19 cellular contexts compared by ENCODE assay signal in genomic region chr2:237361194-237361986, GRCh38. TPM values are rescaled to one million over a fixed set of nuclear protein-coding genes. Genes with fewer than 3 reads are reported as not detected.
A peak's percentile ranks its signal among the peaks of the same experiment; 100 is the strongest.
DNase-seq lines count a peak whose midpoint lies in the region; FAIRE-seq and TF ChIP-seq lines count a peak whose summit lies in the region.
"Had no signal": no experiment of that assay in that cellular context is flagged by ENCODE, and none has a peak within 500 bp of the region (broad histone marks: within the 10 kb centered on the region; RNA-seq: fewer than 3 reads in every experiment).

No MANE protein-coding gene starts in this region.

- TF ChIP-seq POLR2A in H1 (IDR thresholded peaks at IDR 0.05; ENCODE audit: control extremely low read depth in 1 of 2, low read depth in 2 of 2, low read length in 2 of 2) (no peak), testis (IDR thresholded peaks at IDR 0.05) (no peak), GM12891 (IDR thresholded peaks at IDR 0.05; ENCODE audit: low read depth, low read length) (no peak)

- no peak for TF ChIP-seq EP300 in H1 (IDR thresholded peaks at IDR 0.05; ENCODE audit: borderline replicate concordance in 1 of 2, low read depth in 2 of 2, low read length in 2 of 2)

- H2BK12ac ChIP-seq in H1 (ENCODE audit: low read depth, low read length), result no peak overlapping the region

- no peak overlapping the region for H3K23ac ChIP-seq in H1 (ENCODE audit: insufficient read length)

- H2BK120ac ChIP-seq in H1 (replicated peaks; ENCODE audit: low read depth, low read length), result no peak overlapping the region

- no peak overlapping the region for H3K9ac ChIP-seq in H1 (replicated peaks in 1 of 4; ENCODE audit: extremely low read depth in 1 of 4, low read depth in 3 of 4, low read length in 3 of 4)
- H3K9ac ChIP-seq: parathyroid adenoma had no signal

- no peak overlapping the region for H2AK5ac ChIP-seq in H1 (ENCODE audit: low read depth, low read length)

- H3K9me3 ChIP-seq in H1 (ENCODE audit: insufficient read depth in 2 of 2, low read depth in 1 of 2, low read length in 1 of 2) (no peaks in the 10 kb centered on the region; a peak in 1 of 4 replicates), testis (no peaks in the 10 kb centered on the region)
- H3K9me3 ChIP-seq: adrenal gland, HAP-1, mucosa of descending colon had no signal

- H3K23me2 ChIP-seq in H1 (ENCODE audit: low read depth, low read length), result peaks cover 2% of the 10 kb centered on the region; the same call in 1 of the 2 replicates

- no peaks in the 10 kb centered on the region for H3K36me3 ChIP-seq in H1 (ENCODE audit: control insufficient read depth in 2 of 4, insufficient read depth in 4 of 4, low read length in 3 of 4)
- H3K36me3 ChIP-seq in testis (ENCODE audit: low read depth, missing control alignments), result no peaks in the 10 kb centered on the region
- H3K36me3 ChIP-seq: adrenal gland, HAP-1 had no signal

- POLR2A ChIA-PET in H1 (lab: Charles Lee; ENCODE audit: partially characterized antibody), result no interaction called here

- H3K4ac ChIP-seq in H1 (replicated peaks; ENCODE audit: insufficient read length, low read depth, low read length), result peak overlapping the region; percentile 35

- intact Hi-C loops in testis (cut with DNase I; ENCODE audit: low total_unique reads), result no loop called here

- no peak overlapping the region for H3K56ac ChIP-seq in H1 (replicated peaks; ENCODE audit: insufficient read length, low read depth, low read length)

- H2AFZ ChIP-seq in H1 (ENCODE audit: low read length), result no peak overlapping the region
- H2AFZ ChIP-seq: hepatocyte, parathyroid adenoma had no signal

- no peak for TF ChIP-seq RAD21 in H1 (IDR thresholded peaks at IDR 0.05 in 1 of 2, conservative IDR thresholded peaks at IDR 0.05 in 1 of 2; ENCODE audit: low read depth in 2 of 2, low read length in 2 of 2)

- 90% methylated on average over 21 of the region's 21 CpGs; no CpG with 5 or more reads in 1 of the 2 experiments for WGBS in H1 (ENCODE audit: extremely low coverage in 1 of 2, insufficient coverage in 1 of 2, insufficient read length in 1 of 2, insufficient replicate concordance in 2 of 2, low coverage in 1 of 2, low lambda C conversion rate in 2 of 2, missing lambda C conversion rate in 1 of 2), 2 experiments
- 77 to 78% methylated on average over 21 of the region's 21 CpGs for WGBS in testis, 2 donors

- no peaks in the 10 kb centered on the region for H3K27me3 ChIP-seq in H1 (replicated peaks in 1 of 4; ENCODE audit: control insufficient read depth in 3 of 4, extremely low read depth in 1 of 4, insufficient read depth in 3 of 4, low read length in 3 of 4)
- no peaks in the 10 kb centered on the region for H3K27me3 ChIP-seq in testis
- H3K27me3 ChIP-seq: adrenal gland, hepatocyte had no signal

- no peaks in the 10 kb centered on the region for H3K79me1 ChIP-seq in H1 (ENCODE audit: low read depth, low read length)

- H2BK20ac ChIP-seq in H1 (ENCODE audit: low read length), result no peak overlapping the region

- H2BK5ac ChIP-seq in H1 (ENCODE audit: low read depth, low read length), result no peak overlapping the region

- peak; percentile 26 for DNase-seq in GM04504 (ENCODE audit: low read depth)
- DNase-seq in H1 (ENCODE audit: low read depth in 1 of 2, low spot score in 2 of 2), result no peak
- peak; percentile 14 for DNase-seq in iris pigment epithelial cell (ENCODE audit: low read depth)
- DNase-seq in testis, result peak; percentile 64
- DNase-seq in GM12891 (ENCODE audit: insufficient read length, low spot score), result no peak
- DNase-seq in LoVo (ENCODE audit: low spot score), result no peak
- no peak for DNase-seq in NCI-H2171 treated with DMSO at 0.1 percent for 48 hours (lab: John Stamatoyannopoulos, UW)
- DNase-seq: activated CD4-positive, alpha-beta memory T cell treated with anti-CD3 and anti-CD28 coated beads, Interleukin-2, amount 10 ng/mL, durations not matched to agents 7 days and 5 days; adrenal gland; CD4-positive, CD25-positive, alpha-beta regulatory T cell; kidney glomerular epithelial cell; MM.1S; mucosa of descending colon; NCI-H187; NCI-H526 treated with DMSO at 0.1 percent for 48 hours; stimulated activated naive CD8-positive, alpha-beta T cell treated with anti-CD3 and anti-CD28 coated beads, Interleukin-15, amount 100 ng/mL, for 72 hours had no signal

- H4K5ac ChIP-seq in H1 (ENCODE audit: insufficient read length, low read depth, low read length), result no peak overlapping the region

- peaks cover 0 to 2% of the 10 kb centered on the region in 2 experiments for H4K20me1 ChIP-seq in H1 (replicated peaks in 1 of 2; ENCODE audit: control insufficient read depth in 1 of 2, insufficient read depth in 2 of 2, low read length in 2 of 2)

- H3K79me2 ChIP-seq in H1 (ENCODE audit: control insufficient read depth in 1 of 2, insufficient read depth in 2 of 2, low read length in 2 of 2), result no peaks in the 10 kb centered on the region
- H3K79me2 ChIP-seq: hepatocyte, parathyroid adenoma had no signal

- H3K4me2 ChIP-seq in H1 (ENCODE audit: insufficient read depth in 1 of 2, low read depth in 2 of 2, low read length in 2 of 2), result no peak overlapping the region
- H3K4me2 ChIP-seq: hepatocyte had no signal

- H3K27ac ChIP-seq in H1 (ENCODE audit: low read depth, low read length) (no peak overlapping the region), testis (peak overlapping the region; percentile 68 to 75)
- H3K27ac ChIP-seq: hepatocyte, parathyroid adenoma had no signal

- no peak overlapping the region for H3K18ac ChIP-seq in H1 (ENCODE audit: extremely low read depth, low read length)

- H3K4me3 ChIP-seq in H1 (ENCODE audit: extremely low read depth in 1 of 4, insufficient read depth in 2 of 4, low read depth in 3 of 4, low read length in 4 of 4) (no peak overlapping the region), testis (no peak overlapping the region)
- H3K4me3 ChIP-seq: adrenal gland, HAP-1, hepatocyte, mucosa of descending colon had no signal

- H3K14ac ChIP-seq in H1 (ENCODE audit: insufficient read length), result no peak overlapping the region

- no peak for FAIRE-seq in H1 (lab: Jason Lieb, UNC)
- no peak for FAIRE-seq in GM12891 (lab: Jason Lieb, UNC)

- no peak overlapping the region for H2BK15ac ChIP-seq in H1 (ENCODE audit: low read length)

- no peak overlapping the region for H4K8ac ChIP-seq in H1 (ENCODE audit: extremely low read depth, insufficient read depth, low read length)

- H4K91ac ChIP-seq in H1 (replicated peaks; ENCODE audit: insufficient read length, low read length), result no peak overlapping the region

- TF ChIP-seq CTCF in H1 (IDR thresholded peaks at IDR 0.05; ENCODE audit: control extremely low read depth in 1 of 3, insufficient read depth in 1 of 3, low read depth in 1 of 3, low read length in 3 of 3) (no peak), testis (IDR thresholded peaks at IDR 0.05) (no peak)

- CTCF ChIA-PET in H1 (lab: Charles Lee; ENCODE audit: partially characterized antibody), result interaction anchor here (1.0 to 1.3 kb wide), 4 partner anchors 9 to 114 kb away, joined by 3 read pairs; no protein-coding TSS in a partner anchor

- peaks cover 7 to 18% (median 12%) of the 10 kb centered on the region in 4 experiments for H3K4me1 ChIP-seq in H1 (replicated peaks in 1 of 4; ENCODE audit: control insufficient read depth in 3 of 4, insufficient read depth in 4 of 4, low read length in 3 of 4)
- peaks cover 20% of the 10 kb centered on the region for H3K4me1 ChIP-seq in testis
- H3K4me1 ChIP-seq: adrenal gland, HAP-1, parathyroid adenoma had no signal

TF ChIP-seq in H1, 55 proteins besides CTCF, POLR2A, EP300 and RAD21 (continues in another document):
- TF ChIP-seq SUZ12 (IDR thresholded peaks at IDR 0.05; ENCODE audit: low read length), result no peak

TF ChIP-seq in GM12891, 5 proteins besides CTCF, POLR2A, EP300 and RAD21:
- no peak for TF ChIP-seq POLR2AphosphoS5 (IDR thresholded peaks at IDR 0.05; ENCODE audit: low read depth, low read length)

RNA-seq across cellular contexts. Expression of gene COL6A3, which starts 52.6 kb away (rescaled TPM):
- total RNA-seq in H1 (2021; fragmentation: NEBNext Ultra II Directional; extraction: Animal tissue kit (Norgen Biotek cat#: 25700)), result 3.4 and 3.5 TPM in 2 replicates
- polyA plus RNA-seq in H1 (2011; rRNA removed) (1.2 and 1.9 TPM in 2 replicates), testis (ENCODE audit: insufficient read depth, low read depth, low replicate concordance) (93.1 TPM)
- 1.2 TPM for polyA plus RNA-seq in H1 (2011; cell fraction: cytosol; rRNA removed)
- 4.1 TPM for polyA plus RNA-seq in H1 (2011; cell fraction: nucleus; rRNA removed)
- 2.4 to 3.5 TPM (median 3.0 TPM) in 4 replicates for polyA plus RNA-seq in H1 (2012, experiment 1 of 2)
- polyA plus RNA-seq in H1 (2012, experiment 2 of 2), result 0.60 TPM
- 5.0 TPM for polyA plus RNA-seq in H1 (2013, experiment 1 of 2)
- polyA plus RNA-seq in H1 (2013, experiment 2 of 2), result 3.8 TPM
- polyA minus RNA-seq in H1 (2011; rRNA and poly(A)+ RNA removed), result 3.1 and 6.5 TPM in 2 replicates
- 3.0 TPM for polyA minus RNA-seq in H1 (2011; cell fraction: cytosol; rRNA and poly(A)+ RNA removed)
- polyA minus RNA-seq in H1 (2011; cell fraction: nucleus; rRNA and poly(A)+ RNA removed), result 6.4 TPM
- 10 to 100 TPM; 35.1 to 74.1 TPM for total RNA-seq in testis
- polyA plus RNA-seq in GM12891 (2012; ENCODE audit: low read depth, missing spikeins), result 0.05 TPM

Comparison
In these comparisons a context has a peak if more than half of its experiments do, and no peak if none do; other contexts are left out.
1. DNase-seq: peak in GM04504 (single experiment), iris pigment epithelial cell (single experiment) and testis (single experiment); none in H1 (0 of 2), GM12891 (single experiment), LoVo (single experiment) and NCI-H2171 treated with DMSO at 0.1 percent for 48 hours (single experiment).